Comparison of ENCODE assay signal across 8 cellular contexts in the genomic region with DNA sequence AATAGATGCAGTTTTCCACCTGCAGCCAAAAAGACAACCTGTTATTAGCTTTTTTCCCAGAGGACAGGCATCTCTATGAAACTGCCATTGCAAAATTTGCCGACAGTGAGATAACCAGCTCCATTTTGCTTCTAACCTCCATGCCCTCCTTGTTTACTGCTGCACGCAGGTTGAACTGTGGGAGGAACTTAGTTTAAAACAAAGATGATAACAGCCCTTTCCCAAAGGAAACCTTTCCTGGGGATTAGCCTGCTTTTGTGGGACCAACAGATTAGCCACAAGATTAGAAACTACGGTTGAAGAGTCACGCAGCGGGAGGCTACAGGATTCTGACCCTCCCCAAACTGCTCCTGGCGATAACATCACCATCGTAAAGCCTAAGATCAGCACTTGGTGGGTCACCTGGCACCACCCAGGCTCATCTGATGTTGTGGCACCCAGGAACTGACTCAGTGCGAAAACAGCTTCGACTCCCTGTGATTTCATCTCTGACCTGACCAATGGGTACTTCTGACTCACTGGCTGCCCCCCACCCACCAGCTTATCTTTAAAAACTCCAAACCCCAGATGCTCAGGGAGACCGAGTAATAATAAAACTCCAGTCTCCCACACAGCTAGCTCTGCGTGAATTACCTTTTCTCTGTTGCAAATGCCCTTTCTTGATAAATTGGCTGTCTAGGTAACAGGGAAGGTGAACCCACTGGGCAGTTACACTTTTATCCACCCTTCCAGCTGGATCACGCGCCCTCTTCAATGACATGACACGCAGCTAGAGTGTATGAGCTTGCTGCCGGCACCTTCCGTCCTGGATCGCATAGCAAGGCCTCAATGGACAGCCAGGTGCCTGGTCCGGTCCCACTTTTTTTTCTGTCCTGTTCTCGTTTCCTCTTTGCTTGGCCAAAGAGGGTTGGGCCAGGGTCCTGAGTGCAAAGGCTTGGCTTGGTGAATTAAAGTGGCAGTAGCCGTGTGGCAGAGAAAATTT. TPM values are rescaled to one million over a fixed set of nuclear protein-coding genes. Genes with fewer than 3 reads are reported as not detected.
DNase-seq lines count a peak whose midpoint lies in the region; ATAC-seq and TF ChIP-seq lines count a peak whose summit lies in the region.

No MANE protein-coding gene starts in this region.

- peak overlapping the region; percentile 93 for H3K4me3 Mint-ChIP-seq in activated CD4-positive, alpha-beta memory T cell treated with anti-CD3 and anti-CD28 coated beads for 36 hours

- no peak for DNase-seq in AG04449 (ENCODE audit: low read depth, low spot score)
- no peak for DNase-seq in HL-60 (ENCODE audit: low read depth in 1 of 2, low spot score in 1 of 2)
- peak; percentile 94 for DNase-seq in activated CD4-positive, alpha-beta memory T cell treated with anti-CD3 and anti-CD28 coated beads for 36 hours
- DNase-seq in posterior vena cava (ENCODE audit: low spot score): peak; percentile 73

- ATAC-seq in esophagus mucosa: peak; percentile 2
- no peak for ATAC-seq in HG03095 (IDR thresholded peaks at IDR 0.05; ENCODE audit: unreplicated experiment)
- no peak for ATAC-seq in GM21529 (IDR thresholded peaks at IDR 0.05; ENCODE audit: unreplicated experiment)
- no peak for ATAC-seq in HG03354 (IDR thresholded peaks at IDR 0.05; ENCODE audit: poor library complexity, severe bottlenecking, unreplicated experiment)

- peak overlapping the region; percentile 91 for H3K27ac ChIP-seq in HL-60 (replicated peaks)

- H3K4me1 Mint-ChIP-seq in activated CD4-positive, alpha-beta memory T cell treated with anti-CD3 and anti-CD28 coated beads for 36 hours (ENCODE audit: low read depth): peaks cover 59% of the 10 kb centered on the region

- no peak for TF ChIP-seq CTCF in AG04449 (IDR thresholded peaks at IDR 0.05; ENCODE audit: insufficient read depth, low read length, missing control alignments)
- no peak for TF ChIP-seq CTCF in HL-60 (IDR thresholded peaks at IDR 0.05; ENCODE audit: insufficient read depth, low read length)

- intact Hi-C loops in activated CD4-positive, alpha-beta memory T cell treated with anti-CD3 and anti-CD28 coated beads for 36 hours (cut with micrococcal nuclease): loop anchor here (1.0 to 10.0 kb wide), 8 partner anchors 18 to 691 kb away; a partner anchor contains a TSS
- intact Hi-C loops in posterior vena cava (cut with DNase I): loop anchor here in 1 of 2 donors (10.0 kb wide), 1 partner anchor 171 kb away; no protein-coding TSS in a partner anchor

- H3K27me3 ChIP-seq in HL-60 (ENCODE audit: insufficient read depth, poor library complexity, severe bottlenecking): no peaks in the 10 kb centered on the region

- POLR2A ChIA-PET in AG04449 (lab: Yijun Ruan, JAX): interaction anchor here (1.2 to 1.8 kb wide), 3 partner anchors 13 to 27 kb away, joined by 3 to 15 read pairs (median 5); a partner anchor contains a TSS
- POLR2A ChIA-PET in activated CD4-positive, alpha-beta memory T cell treated with anti-CD3 and anti-CD28 coated beads for 36 hours (lab: Charles Lee): interaction anchor here (0.7 to 7.5 kb wide), 19 partner anchors 9 to 694 kb away, joined by 3 to 144 read pairs (median 5); a partner anchor contains a TSS

- CTCF ChIA-PET in AG04449 (lab: Yijun Ruan, JAX): interaction anchor here (0.9 to 2.3 kb wide), 7 partner anchors 9 to 173 kb away, joined by 3 to 9 read pairs (median 5); no protein-coding TSS in a partner anchor
- CTCF ChIA-PET in activated CD4-positive, alpha-beta memory T cell treated with anti-CD3 and anti-CD28 coated beads for 36 hours (lab: Charles Lee): interaction anchor here (0.8 to 8.1 kb wide), 11 partner anchors 8 to 517 kb away, joined by 3 to 103 read pairs (median 3); a partner anchor contains a TSS

- H3K27ac Mint-ChIP-seq in activated CD4-positive, alpha-beta memory T cell treated with anti-CD3 and anti-CD28 coated beads for 36 hours: peak overlapping the region; percentile 95

- H3K36me3 Mint-ChIP-seq in activated CD4-positive, alpha-beta memory T cell treated with anti-CD3 and anti-CD28 coated beads for 36 hours: peaks cover 72% of the 10 kb centered on the region

- H3K27me3 Mint-ChIP-seq in activated CD4-positive, alpha-beta memory T cell treated with anti-CD3 and anti-CD28 coated beads for 36 hours: no peaks in the 10 kb centered on the region

- peak overlapping the region; percentile 89 for H3K4me3 ChIP-seq in AG04449 (ENCODE audit: low read depth, low read length)
- H3K4me3 ChIP-seq in HL-60 (replicated peaks; ENCODE audit: insufficient read depth, low read length): peak overlapping the region; percentile 75

- no peaks in the 10 kb centered on the region for H3K9me3 Mint-ChIP-seq in activated CD4-positive, alpha-beta memory T cell treated with anti-CD3 and anti-CD28 coated beads for 36 hours

RNA-seq across cellular contexts. Expression of a gene that starts 27.2 kb away (rescaled TPM):
- total RNA-seq in activated CD4-positive, alpha-beta memory T cell treated with anti-CD3 and anti-CD28 coated beads for 36 hours: 10 to 100 TPM; 67.4 to 73.4 TPM
- total RNA-seq in esophagus mucosa: 28.7 TPM
- 10 to 100 TPM; 16.1 to 20.5 TPM for total RNA-seq in posterior vena cava

RNA-seq across cellular contexts. Expression of a gene that starts 27.3 kb away (rescaled TPM):
- 1 to 10 TPM; 2.3 to 3.0 TPM for total RNA-seq in activated CD4-positive, alpha-beta memory T cell treated with anti-CD3 and anti-CD28 coated beads for 36 hours
- total RNA-seq in esophagus mucosa: 2.0 TPM
- 1 to 10 TPM; 5.6 to 8.0 TPM for total RNA-seq in posterior vena cava

Comparison
In these comparisons a context has a peak if more than half of its experiments do, and no peak if none do; other contexts are left out.
1. DNase-seq: peak in activated CD4-positive, alpha-beta memory T cell treated with anti-CD3 and anti-CD28 coated beads for 36 hours (single experiment) and posterior vena cava (single experiment); none in AG04449 (single experiment) and HL-60 (0 of 2).